In genomic region chr5:174427304-174427703, GRCh38 we compare ENCODE assay signal across 21 cellular contexts.
DNase-seq lines count a peak whose midpoint lies in the region; ATAC-seq and TF ChIP-seq lines count a peak whose summit lies in the region.
"Had no signal": no experiment of that assay in that cellular context is flagged by ENCODE, and none has a peak within 500 bp of the region (broad histone marks: within the 10 kb centered on the region; RNA-seq: fewer than 3 reads in every experiment).

No MANE protein-coding gene starts in this region.

- no peak overlapping the region for H3K23ac ChIP-seq in trophoblast cell (ENCODE audit: low read length)

- no peak overlapping the region for H3K4ac ChIP-seq in trophoblast cell (ENCODE audit: low read depth, low read length)

- H3K4me3 ChIP-seq in trophoblast cell (ENCODE audit: low read depth, low read length), result no peak overlapping the region
- H3K4me3 ChIP-seq in left lung, result no peak overlapping the region
- H3K4me3 ChIP-seq: BLaER1, GM12878, GM23248 had no signal

- H4K91ac ChIP-seq in trophoblast cell (ENCODE audit: low read depth, low read length), result peak overlapping the region; percentile 2

- peaks cover 30% of the 10 kb centered on the region for H3K79me1 ChIP-seq in trophoblast cell (ENCODE audit: low read length)

- H2AFZ ChIP-seq in trophoblast cell (ENCODE audit: insufficient read depth, low read length, poor library complexity), result no peak overlapping the region
- H2AFZ ChIP-seq: GM23248 had no signal

- TF ChIP-seq CTCF in left lung (IDR thresholded peaks at IDR 0.05), result no peak

- intact Hi-C loops in left lung (cut with DNase I), result no loop called here

- DNase-seq in COR-L47 (lab: John Stamatoyannopoulos, UW), result peak; percentile 90
- DNase-seq in NCI-H748 (lab: John Stamatoyannopoulos, UW; ENCODE audit: unreplicated experiment), result peak; percentile 88
- DNase-seq in trophoblast cell, result no peak
- no peak for DNase-seq in left lung
- DNase-seq in activated gamma-delta T cell treated with Interleukin-2 at 50 U/mL for 16 hours, result no peak
- no peak for DNase-seq in stimulated activated naive CD4-positive, alpha-beta T cell treated with Interleukin-2 at 50 U/mL for 16 hours (lab: John Stamatoyannopoulos, UW)
- DNase-seq in amniotic stem cell (lab: John Stamatoyannopoulos, UW), result no peak
- DNase-seq: CD4-positive, CD25-positive, alpha-beta regulatory T cell; CD8-positive, alpha-beta T cell; DMS 273 treated with DMSO at 0.1 percent for 48 hours; DMS79; EL; GDM1; GM23248; H9 had no signal

- peaks cover 26 to 30% of the 10 kb centered on the region in 2 experiments for H3K4me1 ChIP-seq in trophoblast cell (ENCODE audit: control insufficient read depth in 1 of 2, insufficient read depth in 2 of 2, low read length in 2 of 2)
- H3K4me1 ChIP-seq in left lung, result no peaks in the 10 kb centered on the region

- peak; percentile 45 for ATAC-seq in esophagus mucosa
- ATAC-seq in left lung, result no peak
- ATAC-seq: CD8-positive, alpha-beta T cell; GM12878; HCT116 had no signal

- no peak overlapping the region for H4K8ac ChIP-seq in trophoblast cell (ENCODE audit: low read depth, low read length)

- H3K36me3 ChIP-seq in trophoblast cell (ENCODE audit: control insufficient read depth in 1 of 2, insufficient read depth in 2 of 2, low read length in 2 of 2) (no peaks in the 10 kb centered on the region), left lung (no peaks in the 10 kb centered on the region)
- H3K36me3 ChIP-seq: BLaER1 had no signal

- H3K27me3 ChIP-seq in trophoblast cell (ENCODE audit: insufficient read depth, low read length) (no peaks in the 10 kb centered on the region), left lung (peaks cover 0 to 21% of the 10 kb centered on the region in 2 donors)
- H3K27me3 ChIP-seq: BLaER1 had no signal

- H2BK12ac ChIP-seq in trophoblast cell (ENCODE audit: low read length), result peak overlapping the region; percentile 32

- no peak overlapping the region for H3K9ac ChIP-seq in trophoblast cell (ENCODE audit: low read length)
- H3K9ac ChIP-seq: BLaER1, GM23248 had no signal

- peak overlapping the region; percentile 1 for H2AK5ac ChIP-seq in trophoblast cell (ENCODE audit: low read length)

- H3K14ac ChIP-seq in trophoblast cell (ENCODE audit: low read length), result no peak overlapping the region

- H3K27ac ChIP-seq in trophoblast cell (ENCODE audit: low read depth, low read length) (no peak overlapping the region), left lung (no peak overlapping the region)
- H3K27ac ChIP-seq: 22Rv1, BLaER1, C4-2B, GM23248 had no signal

- no peak overlapping the region for H3K18ac ChIP-seq in trophoblast cell (ENCODE audit: low read length)

- H4K12ac ChIP-seq in trophoblast cell (ENCODE audit: low read depth, low read length), result no peak overlapping the region

- no peak overlapping the region for H2BK5ac ChIP-seq in trophoblast cell (ENCODE audit: low read depth, low read length, poor library complexity)

- H2BK120ac ChIP-seq in trophoblast cell (ENCODE audit: insufficient read depth, low read length, poor library complexity), result no peak overlapping the region

- H3K79me2 ChIP-seq in trophoblast cell (ENCODE audit: control insufficient read depth, insufficient read depth, low read length, poor library complexity), result peaks cover 2% of the 10 kb centered on the region

- WGBS in trophoblast cell (ENCODE audit: extremely low coverage, insufficient coverage, insufficient read length), result no CpG with 5 or more reads among the region's 5 CpGs

- H3K9me3 ChIP-seq in trophoblast cell (ENCODE audit: insufficient read depth, low read depth, low read length) (peaks cover 1% of the 10 kb centered on the region), left lung (no peaks in the 10 kb centered on the region)
- H3K9me3 ChIP-seq: BLaER1 had no signal

- H3K4me2 ChIP-seq in trophoblast cell (ENCODE audit: low read length), result no peak overlapping the region
- H3K4me2 ChIP-seq: BLaER1 had no signal

Comparison
In these comparisons a context has a peak if more than half of its experiments do, and no peak if none do; other contexts are left out.
1. DNase-seq: peak in COR-L47 (single experiment) and NCI-H748 (single experiment); none in trophoblast cell (0 of 2), left lung (0 of 2), activated gamma-delta T cell treated with Interleukin-2 at 50 U/mL for 16 hours (single experiment), stimulated activated naive CD4-positive, alpha-beta T cell treated with Interleukin-2 at 50 U/mL for 16 hours (single experiment) and amniotic stem cell (single experiment).